23 cellular contexts compared by ENCODE assay signal in genomic region chr2:121245120-121245820, GRCh38. TPM values are rescaled to one million over a fixed set of nuclear protein-coding genes. Genes with fewer than 3 reads are reported as not detected.
"Had no signal": no experiment of that assay in that cellular context is flagged by ENCODE, and none has a peak within 500 bp of the region (broad histone marks: within the 10 kb centered on the region; RNA-seq: fewer than 3 reads in every experiment).

No MANE protein-coding gene starts in this region.

- H3K27me3 ChIP-seq: colonic mucosa, gastrocnemius medialis had no signal

- H3K36me3 ChIP-seq: colonic mucosa, gastrocnemius medialis had no signal

- H3K27ac ChIP-seq: colonic mucosa, gastrocnemius medialis, skin epidermis had no signal

- DNase-seq: activated B cell treated with CpG ODN at 0.5 μM for 24 hours; activated CD4-positive, alpha-beta T cell treated with anti-CD3 and anti-CD28 coated beads, Interleukin-2, amount 50 U/mL, for 1 hour; activated CD8-positive, alpha-beta T cell treated with anti-CD3 and anti-CD28 coated beads for 36 hours; activated naive CD4-positive, alpha-beta T cell treated with Interleukin-2 at 50 U/mL for 16 hours; activated T-cell treated with anti-CD3 and anti-CD28 coated beads, Interleukin-2, amount 50 U/mL, for 48 hours; anterior cingulate cortex; cerebellar nuclear complex; colonic mucosa; effector CD8-positive, alpha-beta T cell; gastrocnemius medialis; hippocampal formation; right cardiac atrium; stimulated activated CD4-positive, alpha-beta T cell treated with anti-CD3 and anti-CD28 coated beads, Interleukin-4, amount 100 ng/mL, for 4 hours; stimulated activated CD8-positive, alpha-beta memory T cell treated with anti-CD3 and anti-CD28 coated beads, Interleukin-4, amount 100 ng/mL, for 48 hours; stimulated activated naive CD8-positive, alpha-beta T cell treated with anti-CD3 and anti-CD28 coated beads, Interleukin-15, amount 100 ng/mL, for 72 hours; substantia nigra; T-helper 2 cell had no signal

- H3K9me3 ChIP-seq: colonic mucosa, gastrocnemius medialis had no signal

- H3K4me1 ChIP-seq: colonic mucosa, gastrocnemius medialis had no signal

- FAIRE-seq: keratinocyte had no signal

- ATAC-seq: activated CD8-positive, alpha-beta T cell treated with anti-CD3 and anti-CD28 coated beads for 36 hours; gastrocnemius medialis; right cardiac atrium; SK-N-SH treated with all-trans-retinoic acid at 6 μM for 48 hours; stimulated activated memory B cell treated with anti-CD40 and anti-IgM and Interleukin-4, amounts not matched to agents 10 μg/mL and 1 μg/mL and 100 μg/mL, for 72 hours; stimulated activated naive CD8-positive, alpha-beta T cell treated with anti-CD3 and anti-CD28 coated beads, Interleukin-15, amount 100 ng/mL, for 72 hours had no signal

- H3K4me3 ChIP-seq: colonic mucosa, gastrocnemius medialis, skin epidermis had no signal

RNA-seq across cellular contexts. Expression of gene TFCP2L1, which starts 39.7 kb away (rescaled TPM):
- total RNA-seq: activated T-helper 2 cell treated with anti-CD3 and anti-CD28 coated beads, Interferon-gamma antibody, Interleukin-2, Interleukin-4, amounts not matched to agents 10 μg/mL and 5 μg/mL and 100 μg/mL, durations not matched to agents 14 hours and 24 hours and 36 hours; dermis microvascular lymphatic vessel endothelial cell had no signal
